16 cellular contexts compared by ENCODE assay signal in genomic region chr3:195356151-195357086, GRCh38.
DNase-seq lines count a peak whose midpoint lies in the region; ATAC-seq, FAIRE-seq and TF ChIP-seq lines count a peak whose summit lies in the region.
"Had no signal": no experiment of that assay in that cellular context is flagged by ENCODE, and none has a peak within 500 bp of the region (broad histone marks: within the 10 kb centered on the region; RNA-seq: fewer than 3 reads in every experiment).

No MANE protein-coding gene starts in this region.

- intact Hi-C loops in naive thymus-derived CD4-positive, alpha-beta T cell (cut with micrococcal nuclease): no loop called here

- TF ChIP-seq CTCF in AG10803 (conservative IDR thresholded peaks at IDR 0.05; ENCODE audit: low read length): no peak

- H3K36me3 ChIP-seq in naive thymus-derived CD4-positive, alpha-beta T cell (ENCODE audit: control insufficient read depth in 2 of 3, insufficient read depth in 3 of 3, low read length in 3 of 3): peaks cover 0 to 14% (median 0%) of the 10 kb centered on the region in 3 experiments
- H3K36me3 ChIP-seq: HAP-1 had no signal

- no peaks in the 10 kb centered on the region for H3K27me3 Mint-ChIP-seq in naive thymus-derived CD4-positive, alpha-beta T cell
- peaks cover 0 to 4% (median 0%) of the 10 kb centered on the region in 3 donors for H3K27me3 Mint-ChIP-seq in immature natural killer cell (ENCODE audit: low read depth in 3 of 3)

- peaks cover 8 to 66% (median 48%) of the 10 kb centered on the region in 7 donors for H3K4me1 Mint-ChIP-seq in naive thymus-derived CD4-positive, alpha-beta T cell
- H3K4me1 Mint-ChIP-seq in immature natural killer cell: peaks cover 62 to 81% of the 10 kb centered on the region in 2 donors

- peak overlapping the region; percentile 34 for H3K27ac ChIP-seq in angular gyrus (ENCODE audit: low read depth, low read length)
- H3K27ac ChIP-seq in naive thymus-derived CD4-positive, alpha-beta T cell (ENCODE audit: low read depth, low read length): peak overlapping the region; percentile 1

- peak overlapping the region in 1 of 10 donors; percentile 24 for H3K4me3 Mint-ChIP-seq in naive thymus-derived CD4-positive, alpha-beta T cell
- no peak overlapping the region for H3K4me3 Mint-ChIP-seq in immature natural killer cell

- H3K9me3 ChIP-seq in naive thymus-derived CD4-positive, alpha-beta T cell (ENCODE audit: control insufficient read depth in 2 of 3, low read length in 3 of 3): no peaks in the 10 kb centered on the region
- H3K9me3 ChIP-seq: gastroesophageal sphincter, HAP-1, tibial nerve had no signal

- no peak overlapping the region for H3K4me3 ChIP-seq in AG10803 (ENCODE audit: low read length)
- no peak overlapping the region for H3K4me3 ChIP-seq in naive thymus-derived CD4-positive, alpha-beta T cell (ENCODE audit: low read length)
- H3K4me3 ChIP-seq: gastroesophageal sphincter, GM12878, HAP-1, tibial nerve had no signal

- FAIRE-seq in frontal cortex (lab: Jason Lieb, UNC): no peak
- FAIRE-seq: colon, GM12878 had no signal

- peaks cover 3 to 52% (median 28%) of the 10 kb centered on the region in 5 donors for H3K36me3 Mint-ChIP-seq in naive thymus-derived CD4-positive, alpha-beta T cell
- peaks cover 0 to 13% (median 4%) of the 10 kb centered on the region in 3 donors for H3K36me3 Mint-ChIP-seq in immature natural killer cell

- peak overlapping the region in 2 of 9 donors; percentile 44 to 57 for H3K27ac Mint-ChIP-seq in naive thymus-derived CD4-positive, alpha-beta T cell
- peak overlapping the region in 2 of 6 donors; percentile 36 to 48 for H3K27ac Mint-ChIP-seq in immature natural killer cell

- POLR2A ChIA-PET in naive thymus-derived CD4-positive, alpha-beta T cell (lab: Charles Lee): no interaction called here

- H3K4me1 ChIP-seq in naive thymus-derived CD4-positive, alpha-beta T cell (ENCODE audit: control insufficient read depth in 2 of 2, insufficient read depth in 2 of 2, low read length in 2 of 2): no peaks in the 10 kb centered on the region
- H3K4me1 ChIP-seq: HAP-1 had no signal

- CTCF ChIA-PET in naive thymus-derived CD4-positive, alpha-beta T cell (lab: Charles Lee): no interaction called here

- DNase-seq in AG10803 (ENCODE audit: low read depth) (peak; percentile 17), frontal cortex (ENCODE audit: low spot score in 2 of 2) (peak; percentile 6 to 19), immature natural killer cell (no peak), SW480 (ENCODE audit: low spot score) (no peak)
- no peak for DNase-seq in naive thymus-derived CD4-positive, alpha-beta T cell
- DNase-seq: activated T-cell treated with anti-CD3 and anti-CD28 coated beads, Interleukin-2, amount 50 U/mL, for 48 hours; KBM-7 had no signal

- ATAC-seq in naive thymus-derived CD4-positive, alpha-beta T cell: no peak
- ATAC-seq in HG03432 (IDR thresholded peaks at IDR 0.05; ENCODE audit: unreplicated experiment): no peak
- ATAC-seq in HG02571 (IDR thresholded peaks at IDR 0.05; ENCODE audit: unreplicated experiment): no peak
- ATAC-seq: gastroesophageal sphincter, GM12878, SK-N-SH treated with all-trans-retinoic acid at 6 μM for 48 hours had no signal

- H3K27me3 ChIP-seq in naive thymus-derived CD4-positive, alpha-beta T cell (ENCODE audit: control insufficient read depth in 2 of 2, insufficient read depth in 2 of 2, low read length in 2 of 2): no peaks in the 10 kb centered on the region
- H3K27me3 ChIP-seq: gastroesophageal sphincter, tibial nerve had no signal

- H3K9me3 Mint-ChIP-seq in naive thymus-derived CD4-positive, alpha-beta T cell: peaks cover 0 to 8% (median 0%) of the 10 kb centered on the region in 11 donors
- no peaks in the 10 kb centered on the region for H3K9me3 Mint-ChIP-seq in immature natural killer cell

Comparison
In these comparisons a context has a peak if more than half of its experiments do, and no peak if none do; other contexts are left out.
1. DNase-seq: peak in AG10803 (single experiment) and frontal cortex (2 of 2); none in naive thymus-derived CD4-positive, alpha-beta T cell (0 of 9), immature natural killer cell (0 of 3) and SW480 (single experiment).